In the genomic region with DNA sequence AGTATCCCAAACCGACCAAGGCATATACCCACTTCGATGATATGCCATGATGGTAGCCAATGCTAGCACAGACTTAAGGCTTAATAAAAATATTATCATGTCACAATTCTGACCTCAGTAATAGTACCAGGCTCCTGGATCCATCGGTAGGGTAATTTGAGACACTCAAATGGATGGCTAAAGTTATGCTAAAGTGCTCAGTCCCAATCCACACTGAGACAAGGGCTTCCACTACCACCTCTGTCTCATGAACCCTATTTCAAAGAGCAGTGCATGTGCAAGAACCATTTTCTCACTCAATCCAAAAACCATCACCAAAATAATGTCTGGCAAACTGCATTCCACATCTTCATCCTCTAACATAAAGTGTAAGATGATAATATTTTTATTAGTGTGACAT, we compare ENCODE assay signal across 23 cellular contexts.
"Had no signal": no experiment of that assay in that cellular context is flagged by ENCODE, and none has a peak within 500 bp of the region (broad histone marks: within the 10 kb centered on the region; RNA-seq: fewer than 3 reads in every experiment).

No MANE protein-coding gene starts in this region.

- H3K4me3 ChIP-seq: body of pancreas, cardiac muscle cell, gastroesophageal sphincter, ovary, psoas muscle, right atrium auricular region, tibial artery had no signal

- H3K36me3 ChIP-seq: cardiac muscle cell, gastroesophageal sphincter, neutrophil, ovary, right atrium auricular region, tibial artery had no signal

- H3K27me3 ChIP-seq: body of pancreas, cardiac muscle cell, gastroesophageal sphincter, neutrophil, ovary, right atrium auricular region, tibial artery had no signal

- H3K9me3 Mint-ChIP-seq: activated CD4-positive, alpha-beta memory T cell treated with anti-CD3 and anti-CD28 coated beads for 36 hours; activated naive CD4-positive, alpha-beta T cell treated with anti-CD3 and anti-CD28 coated beads, Interleukin-2, amount 10 ng/mL, durations not matched to agents 7 days and 5 days; endodermal cell had no signal

- H3K36me3 Mint-ChIP-seq: activated CD4-positive, alpha-beta memory T cell treated with anti-CD3 and anti-CD28 coated beads for 36 hours; activated naive CD4-positive, alpha-beta T cell treated with anti-CD3 and anti-CD28 coated beads, Interleukin-2, amount 10 ng/mL, durations not matched to agents 7 days and 5 days; naive thymus-derived CD4-positive, alpha-beta T cell had no signal

- H3K4me1 ChIP-seq: gastroesophageal sphincter, psoas muscle, right atrium auricular region, tibial artery had no signal

- DNase-seq: activated B cell treated with CpG ODN at 0.5 μM for 24 hours; activated CD4-positive, alpha-beta memory T cell treated with anti-CD3 and anti-CD28 coated beads for 36 hours; activated CD4-positive, alpha-beta T cell treated with anti-CD3 and anti-CD28 coated beads for 4 hours; activated effector memory CD4-positive, alpha-beta T cell treated with anti-CD3 and anti-CD28 coated beads, Interleukin-2, amount 50 U/mL, for 16 hours; activated naive CD4-positive, alpha-beta T cell treated with anti-CD3 and anti-CD28 coated beads, Interleukin-2, amount 10 ng/mL, durations not matched to agents 7 days and 5 days; activated T-cell treated with anti-CD3 and anti-CD28 coated beads for 4 hours; body of pancreas; cortex of kidney; endodermal cell; head of caudate nucleus; hypothalamus; left colon; naive thymus-derived CD4-positive, alpha-beta T cell; ovary; psoas muscle; stimulated activated naive CD8-positive, alpha-beta T cell treated with anti-CD3 and anti-CD28 coated beads, Interleukin-15, amount 100 ng/mL, for 72 hours; T1000; tibial artery had no signal

- H3K27ac ChIP-seq: body of pancreas, cardiac muscle cell, gastroesophageal sphincter, neutrophil, ovary, psoas muscle, right atrium auricular region, tibial artery had no signal

- H3K4me1 Mint-ChIP-seq: activated B cell treated with CpG ODN at 0.5 μM for 24 hours; activated naive CD4-positive, alpha-beta T cell treated with anti-CD3 and anti-CD28 coated beads, Interleukin-2, amount 10 ng/mL, durations not matched to agents 7 days and 5 days had no signal

- FAIRE-seq: keratinocyte had no signal

- H3K4me3 Mint-ChIP-seq: activated B cell treated with CpG ODN at 0.5 μM for 24 hours; activated CD4-positive, alpha-beta memory T cell treated with anti-CD3 and anti-CD28 coated beads for 36 hours; activated naive CD4-positive, alpha-beta T cell treated with anti-CD3 and anti-CD28 coated beads, Interleukin-2, amount 10 ng/mL, durations not matched to agents 7 days and 5 days; endodermal cell; naive thymus-derived CD4-positive, alpha-beta T cell; stimulated activated naive CD8-positive, alpha-beta T cell treated with anti-CD3 and anti-CD28 coated beads, Interleukin-15, amount 100 ng/mL, for 72 hours had no signal

- H3K27me3 Mint-ChIP-seq: activated naive CD4-positive, alpha-beta T cell treated with anti-CD3 and anti-CD28 coated beads, Interleukin-2, amount 10 ng/mL, durations not matched to agents 7 days and 5 days had no signal

- ATAC-seq: body of pancreas; gastroesophageal sphincter; left colon; naive thymus-derived CD4-positive, alpha-beta T cell; psoas muscle; stimulated activated naive CD8-positive, alpha-beta T cell treated with anti-CD3 and anti-CD28 coated beads, Interleukin-15, amount 100 ng/mL, for 72 hours had no signal

- H3K27ac Mint-ChIP-seq: activated B cell treated with CpG ODN at 0.5 μM for 24 hours; activated CD4-positive, alpha-beta memory T cell treated with anti-CD3 and anti-CD28 coated beads for 36 hours; activated naive CD4-positive, alpha-beta T cell treated with anti-CD3 and anti-CD28 coated beads, Interleukin-2, amount 10 ng/mL, durations not matched to agents 7 days and 5 days; endodermal cell; naive thymus-derived CD4-positive, alpha-beta T cell; stimulated activated naive CD8-positive, alpha-beta T cell treated with anti-CD3 and anti-CD28 coated beads, Interleukin-15, amount 100 ng/mL, for 72 hours had no signal

- H3K9me3 ChIP-seq: body of pancreas, gastroesophageal sphincter, neutrophil, ovary, psoas muscle, right atrium auricular region, tibial artery had no signal
